1 cellular context compared by ENCODE assay signal in the genomic region with DNA sequence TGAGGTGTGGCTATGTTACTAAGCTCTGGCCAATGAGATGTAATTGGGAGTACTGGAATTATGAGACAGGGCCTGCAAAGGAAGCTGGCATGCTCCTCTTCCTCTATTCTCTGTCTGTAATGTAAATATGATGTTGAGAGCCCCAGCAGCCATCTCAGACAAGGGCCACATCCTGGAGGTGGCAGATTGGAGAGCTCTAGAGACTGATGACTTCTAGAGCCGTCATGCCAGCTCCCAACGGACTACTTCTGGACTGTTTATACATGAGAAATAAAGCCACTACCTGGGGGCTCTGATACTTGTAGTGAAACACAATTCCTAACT.
TF ChIP-seq lines count a peak whose summit lies in the region.

No MANE protein-coding gene starts in this region.

TF ChIP-seq in HEK293, 187 proteins besides CTCF, POLR2A, EP300 and RAD21:
- TF ChIP-seq ZBTB10 (tag by site-specific recombination; IDR thresholded peaks at IDR 0.05) (no peak), ZNF391 (tag by site-specific recombination; IDR thresholded peaks at IDR 0.05; ENCODE audit: borderline replicate concordance, low read depth) (no peak), OVOL3 (tag by site-specific recombination; IDR thresholded peaks at IDR 0.05) (no peak), ZSCAN30 (tag by site-specific recombination; IDR thresholded peaks at IDR 0.05) (peak; percentile 35; the same call in 1 of the 2 replicates), ZNF133 (tag by site-specific recombination; IDR thresholded peaks at IDR 0.05) (no peak), ZNF76 (tag by site-specific recombination; IDR thresholded peaks at IDR 0.05; ENCODE audit: borderline replicate concordance, low read depth) (no peak), ZNF670 (tag by site-specific recombination; IDR thresholded peaks at IDR 0.05; ENCODE audit: low read depth) (no peak), SCRT2 (tag by site-specific recombination; IDR thresholded peaks at IDR 0.05) (no peak), SP2 (tag by site-specific recombination; IDR thresholded peaks at IDR 0.05) (no peak), SP7 (tag by site-specific recombination; IDR thresholded peaks at IDR 0.05) (no peak), ZEB2 (tag by site-specific recombination; IDR thresholded peaks at IDR 0.05) (no peak), ZNF211 (tag by site-specific recombination; IDR thresholded peaks at IDR 0.05; ENCODE audit: low read depth) (no peak), TRIM28 (IDR thresholded peaks at IDR 0.05; ENCODE audit: borderline replicate concordance, low read length) (0 out of 2 replicates have a peak, but pooled peaks have one; percentile 59), BCL11A (tag by site-specific recombination; IDR thresholded peaks at IDR 0.05; ENCODE audit: low read depth) (no peak), ZNF274 (IDR thresholded peaks at IDR 0.05; ENCODE audit: low read length) (no peak), ZNF274 (tag by site-specific recombination; IDR thresholded peaks at IDR 0.05; ENCODE audit: borderline replicate concordance) (no peak), ZNF169 (tag by site-specific recombination; IDR thresholded peaks at IDR 0.05) (no peak), ZNF544 (tag by site-specific recombination; IDR thresholded peaks at IDR 0.05) (no peak), ZNF843 (tag by site-specific recombination; IDR thresholded peaks at IDR 0.05) (no peak), HOXA7 (CRISPR knock-in tag; IDR thresholded peaks at IDR 0.05; ENCODE audit: borderline replicate concordance) (no peak), ZNF112 (tag by site-specific recombination; IDR thresholded peaks at IDR 0.05) (no peak), HOXC10 (CRISPR knock-in tag; IDR thresholded peaks at IDR 0.05) (no peak), ZNF416 (tag by site-specific recombination; IDR thresholded peaks at IDR 0.05) (no peak), TCF7L2 (IDR thresholded peaks at IDR 0.05; ENCODE audit: borderline replicate concordance, low read depth, low read length) (peak; percentile 20; the same call in 1 of the 2 replicates), ZNF426 (tag by site-specific recombination; IDR thresholded peaks at IDR 0.05) (no peak), ZBTB6 (tag by site-specific recombination; IDR thresholded peaks at IDR 0.05) (peak; percentile 95), ZNF2 (tag by site-specific recombination; IDR thresholded peaks at IDR 0.05) (no peak), KLF9 (tag by site-specific recombination; IDR thresholded peaks at IDR 0.05; ENCODE audit: low read depth) (no peak), ZNF48 (tag by site-specific recombination; IDR thresholded peaks at IDR 0.05) (no peak), ZNF132 (tag by site-specific recombination; IDR thresholded peaks at IDR 0.05; ENCODE audit: borderline replicate concordance) (no peak), KLF1 (tag by site-specific recombination; IDR thresholded peaks at IDR 0.05) (no peak), SCRT1 (tag by site-specific recombination; IDR thresholded peaks at IDR 0.05; ENCODE audit: borderline replicate concordance) (no peak), PATZ1 (tag by site-specific recombination; IDR thresholded peaks at IDR 0.05) (peak; percentile 26; the same call in 1 of the 2 replicates), ZNF114 (tag by site-specific recombination; IDR thresholded peaks at IDR 0.05) (no peak), ZNF175 (tag by site-specific recombination; IDR thresholded peaks at IDR 0.05) (no peak), ZNF354C (tag by site-specific recombination; IDR thresholded peaks at IDR 0.05; ENCODE audit: borderline replicate concordance, low read depth) (no peak)
- TF ChIP-seq, protein P1, sequence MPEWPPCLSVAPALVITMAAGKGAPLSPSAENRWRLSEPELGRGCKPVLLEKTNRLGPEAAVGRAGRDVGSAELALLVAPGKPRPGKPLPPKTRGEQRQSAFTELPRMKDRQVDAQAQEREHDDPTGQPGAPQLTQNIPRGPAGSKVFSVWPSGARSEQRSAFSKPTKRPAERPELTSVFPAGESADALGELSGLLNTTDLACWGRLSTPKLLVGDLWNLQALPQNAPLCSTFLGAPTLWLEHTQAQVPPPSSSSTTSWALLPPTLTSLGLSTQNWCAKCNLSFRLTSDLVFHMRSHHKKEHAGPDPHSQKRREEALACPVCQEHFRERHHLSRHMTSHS (tag by site-specific recombination; IDR thresholded peaks at IDR 0.05) = no peak
